Comparison of ENCODE assay signal across 1 cellular context in the genomic region with DNA sequence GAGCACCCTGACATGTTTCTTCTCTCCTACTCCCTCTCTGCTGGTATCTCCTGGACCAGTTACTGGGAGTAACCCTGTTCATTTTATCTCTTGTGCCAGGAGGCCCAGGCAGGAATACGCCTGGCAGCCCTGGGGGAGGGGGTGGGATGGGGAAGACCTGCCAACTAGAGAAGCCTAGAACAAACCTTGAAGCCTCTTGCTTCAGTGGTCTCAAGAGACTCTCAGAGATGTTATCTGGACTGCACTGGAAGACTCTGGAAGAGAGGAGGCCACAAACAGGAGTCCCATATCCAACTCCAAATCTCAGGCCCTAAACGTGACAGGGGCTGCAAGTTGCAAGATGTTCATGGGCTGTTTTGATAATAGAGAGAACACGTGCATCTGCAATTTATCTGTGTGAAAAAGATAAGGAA.
TF ChIP-seq lines count a peak whose summit lies in the region.

Gene EPB42 (minus strand): TSS at position 28 of the 413 bp plus-strand sequence. CDS start 193 bp downstream, outside the sequence.

TF ChIP-seq in K562, 482 proteins besides CTCF, POLR2A, EP300 and RAD21 (continued from another document and continues in another):
- TF ChIP-seq YY1 (IDR thresholded peaks at IDR 0.05; ENCODE audit: borderline replicate concordance in 1 of 3, control insufficient read depth in 1 of 3, extremely low read depth in 1 of 3, insufficient read depth in 3 of 3, insufficient read length in 1 of 3, insufficient replicate concordance in 2 of 3, low read depth in 1 of 3, low read length in 2 of 3) (peak in 1 of 3 experiments; percentile 4), KDM1A (IDR thresholded peaks at IDR 0.05) (peak; percentile 86 to 88), SMAD4 (CRISPR knock-in tag; conservative IDR thresholded peaks at IDR 0.05) (peak; percentile 73), MITF (IDR thresholded peaks at IDR 0.05) (peak; percentile 85), CREB1 (IDR thresholded peaks at IDR 0.05) (peak; percentile 42; the same call in 1 of the 2 replicates), CREB1 (CRISPR knock-in tag; IDR thresholded peaks at IDR 0.05) (no peak), CLOCK (CRISPR knock-in tag; IDR thresholded peaks at IDR 0.05; ENCODE audit: borderline replicate concordance) (peak; percentile 41; the same call in 1 of the 2 replicates), ATF3 (IDR thresholded peaks at IDR 0.05) (no peak), ATF3 (CRISPR knock-in tag; conservative IDR thresholded peaks at IDR 0.05) (no peak), LCOR (CRISPR knock-in tag; IDR thresholded peaks at IDR 0.05) (peak; percentile 32; the same call in 1 of the 2 replicates), TAL1 (IDR thresholded peaks at IDR 0.05) (peak; percentile 96), CC2D1A (IDR thresholded peaks at IDR 0.05) (peak; percentile 74; the same call in 1 of the 2 replicates), ZZZ3 (IDR thresholded peaks at IDR 0.05) (no peak), MAZ (CRISPR knock-in tag; conservative IDR thresholded peaks at IDR 0.05 in 1 of 2, IDR thresholded peaks at IDR 0.05 in 1 of 2) (peak in 1 of 2 experiments; percentile 35; a peak in 2 of 4 replicates), RCOR1 (IDR thresholded peaks at IDR 0.05; ENCODE audit: borderline replicate concordance in 1 of 2, low read depth in 2 of 2, low read length in 2 of 2) (peak; percentile 7 to 70; a peak in 2 of 4 replicates), ZNF444 (CRISPR knock-in tag; IDR thresholded peaks at IDR 0.05) (0 out of 2 replicates have a peak, but pooled peaks have one; percentile 47), ESRRA (IDR thresholded peaks at IDR 0.05; ENCODE audit: borderline replicate concordance, low read depth) (no peak), MNT (conservative IDR thresholded peaks at IDR 0.05) (peak; percentile 79 to 82), HDAC2 (IDR thresholded peaks at IDR 0.05) (no peak), U2AF2 (optimal IDR thresholded peaks at IDR 0.05; ENCODE audit: low read depth, low read length) (no peak), KLF16 (IDR thresholded peaks at IDR 0.05) (peak; percentile 92), RNF2 (IDR thresholded peaks at IDR 0.05) (peak; percentile 23; the same call in 1 of the 2 replicates), TCF15 (CRISPR knock-in tag; IDR thresholded peaks at IDR 0.05) (no peak), PHB2 (IDR thresholded peaks at IDR 0.05; ENCODE audit: low read depth) (peak; percentile 83), ZNF644 (tag; IDR thresholded peaks at IDR 0.05; ENCODE audit: low read depth) (peak; percentile 75; the same call in 1 of the 2 replicates), NCOA1 (IDR thresholded peaks at IDR 0.05; ENCODE audit: low read depth) (0 out of 2 replicates have a peak, but pooled peaks have one; percentile 12), ZNF584 (CRISPR knock-in tag; IDR thresholded peaks at IDR 0.05; ENCODE audit: low read depth) (0 out of 2 replicates have a peak, but pooled peaks have one; percentile 10), RAD51 (IDR thresholded peaks at IDR 0.05; ENCODE audit: borderline replicate concordance, low read depth) (no peak), ZNF311 (CRISPR knock-in tag; IDR thresholded peaks at IDR 0.05) (no peak), ZNF274 (IDR thresholded peaks at IDR 0.05; ENCODE audit: borderline replicate concordance, low read depth, low read length) (peak; percentile 75; the same call in 1 of the 2 replicates), CXXC5 (CRISPR knock-in tag; IDR thresholded peaks at IDR 0.05) (peak; percentile 72), ZMIZ1 (IDR thresholded peaks at IDR 0.05; ENCODE audit: low read depth in 2 of 2, low read length in 2 of 2) (peak in 1 of 2 experiments; percentile 68; a peak in 1 of 4 replicates)
- TF ChIP-seq, protein P1, sequence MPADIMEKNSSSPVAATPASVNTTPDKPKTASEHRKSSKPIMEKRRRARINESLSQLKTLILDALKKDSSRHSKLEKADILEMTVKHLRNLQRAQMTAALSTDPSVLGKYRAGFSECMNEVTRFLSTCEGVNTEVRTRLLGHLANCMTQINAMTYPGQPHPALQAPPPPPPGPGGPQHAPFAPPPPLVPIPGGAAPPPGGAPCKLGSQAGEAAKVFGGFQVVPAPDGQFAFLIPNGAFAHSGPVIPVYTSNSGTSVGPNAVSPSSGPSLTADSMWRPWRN (IDR thresholded peaks at IDR 0.05; ENCODE audit: low read depth), result peak; percentile 61; the same call in 1 of the 2 replicates
- TF ChIP-seq, protein P2, sequence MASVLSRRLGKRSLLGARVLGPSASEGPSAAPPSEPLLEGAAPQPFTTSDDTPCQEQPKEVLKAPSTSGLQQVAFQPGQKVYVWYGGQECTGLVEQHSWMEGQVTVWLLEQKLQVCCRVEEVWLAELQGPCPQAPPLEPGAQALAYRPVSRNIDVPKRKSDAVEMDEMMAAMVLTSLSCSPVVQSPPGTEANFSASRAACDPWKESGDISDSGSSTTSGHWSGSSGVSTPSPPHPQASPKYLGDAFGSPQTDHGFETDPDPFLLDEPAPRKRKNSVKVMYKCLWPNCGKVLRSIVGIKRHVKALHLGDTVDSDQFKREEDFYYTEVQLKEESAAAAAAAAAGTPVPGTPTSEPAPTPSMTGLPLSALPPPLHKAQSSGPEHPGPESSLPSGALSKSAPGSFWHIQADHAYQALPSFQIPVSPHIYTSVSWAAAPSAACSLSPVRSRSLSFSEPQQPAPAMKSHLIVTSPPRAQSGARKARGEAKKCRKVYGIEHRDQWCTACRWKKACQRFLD (CRISPR knock-in tag; IDR thresholded peaks at IDR 0.05), result peak; percentile 82
- TF ChIP-seq, protein P3, sequence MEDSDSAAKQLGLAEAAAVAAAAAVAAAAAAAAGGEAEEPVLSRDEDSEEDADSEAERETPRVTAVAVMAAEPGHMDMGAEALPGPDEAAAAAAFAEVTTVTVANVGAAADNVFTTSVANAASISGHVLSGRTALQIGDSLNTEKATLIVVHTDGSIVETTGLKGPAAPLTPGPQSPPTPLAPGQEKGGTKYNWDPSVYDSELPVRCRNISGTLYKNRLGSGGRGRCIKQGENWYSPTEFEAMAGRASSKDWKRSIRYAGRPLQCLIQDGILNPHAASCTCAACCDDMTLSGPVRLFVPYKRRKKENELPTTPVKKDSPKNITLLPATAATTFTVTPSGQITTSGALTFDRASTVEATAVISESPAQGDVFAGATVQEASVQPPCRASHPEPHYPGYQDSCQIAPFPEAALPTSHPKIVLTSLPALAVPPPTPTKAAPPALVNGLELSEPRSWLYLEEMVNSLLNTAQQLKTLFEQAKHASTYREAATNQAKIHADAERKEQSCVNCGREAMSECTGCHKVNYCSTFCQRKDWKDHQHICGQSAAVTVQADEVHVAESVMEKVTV (CRISPR knock-in tag; IDR thresholded peaks at IDR 0.05), result no peak
- TF ChIP-seq, protein P4, sequence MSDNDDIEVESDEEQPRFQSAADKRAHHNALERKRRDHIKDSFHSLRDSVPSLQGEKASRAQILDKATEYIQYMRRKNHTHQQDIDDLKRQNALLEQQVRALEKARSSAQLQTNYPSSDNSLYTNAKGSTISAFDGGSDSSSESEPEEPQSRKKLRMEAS (CRISPR knock-in tag; IDR thresholded peaks at IDR 0.05), result 0 out of 2 replicates have a peak, but pooled peaks have one; percentile 15
- TF ChIP-seq, protein P5, sequence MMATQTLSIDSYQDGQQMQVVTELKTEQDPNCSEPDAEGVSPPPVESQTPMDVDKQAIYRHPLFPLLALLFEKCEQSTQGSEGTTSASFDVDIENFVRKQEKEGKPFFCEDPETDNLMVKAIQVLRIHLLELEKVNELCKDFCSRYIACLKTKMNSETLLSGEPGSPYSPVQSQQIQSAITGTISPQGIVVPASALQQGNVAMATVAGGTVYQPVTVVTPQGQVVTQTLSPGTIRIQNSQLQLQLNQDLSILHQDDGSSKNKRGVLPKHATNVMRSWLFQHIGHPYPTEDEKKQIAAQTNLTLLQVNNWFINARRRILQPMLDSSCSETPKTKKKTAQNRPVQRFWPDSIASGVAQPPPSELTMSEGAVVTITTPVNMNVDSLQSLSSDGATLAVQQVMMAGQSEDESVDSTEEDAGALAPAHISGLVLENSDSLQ (IDR thresholded peaks at IDR 0.05), result 0 out of 2 replicates have a peak, but pooled peaks have one; percentile 13
- TF ChIP-seq, protein P6, sequence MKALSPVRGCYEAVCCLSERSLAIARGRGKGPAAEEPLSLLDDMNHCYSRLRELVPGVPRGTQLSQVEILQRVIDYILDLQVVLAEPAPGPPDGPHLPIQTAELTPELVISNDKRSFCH (CRISPR knock-in tag; IDR thresholded peaks at IDR 0.05), result no peak
- TF ChIP-seq, protein P6 (tag; IDR thresholded peaks at IDR 0.05), result no peak
